Comparison of ENCODE assay signal across 14 cellular contexts in the genomic region with DNA sequence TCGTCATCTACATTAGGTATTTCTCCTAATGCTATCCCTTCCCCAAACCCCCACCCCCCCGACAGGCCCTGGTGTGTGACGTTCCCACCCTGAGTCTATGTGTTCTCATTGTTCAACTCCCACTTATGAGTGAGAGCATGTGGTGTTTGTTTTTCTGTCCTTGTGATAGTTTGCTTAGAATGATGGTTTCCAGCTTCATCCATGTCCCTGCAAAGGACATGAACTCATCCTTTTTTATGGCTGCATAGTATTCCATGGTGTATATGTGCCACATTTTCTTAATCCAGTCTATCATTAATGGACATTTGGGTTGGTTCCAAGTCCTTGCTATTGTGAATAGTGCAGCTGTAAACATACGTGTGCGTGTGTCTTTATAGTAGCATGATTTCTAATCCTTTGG. TPM values are rescaled to one million over a fixed set of nuclear protein-coding genes. Genes with fewer than 3 reads are reported as not detected.
"Had no signal": no experiment of that assay in that cellular context is flagged by ENCODE, and none has a peak within 500 bp of the region (broad histone marks: within the 10 kb centered on the region; RNA-seq: fewer than 3 reads in every experiment).

No MANE protein-coding gene starts in this region.

RNA-seq across cellular contexts. Expression of a gene that starts 43.3 kb away (rescaled TPM):
- total RNA-seq: activated B cell treated with CpG ODN at 0.5 μM for 24 hours; activated CD4-positive, alpha-beta memory T cell treated with anti-CD3 and anti-CD28 coated beads for 36 hours; activated CD4-positive, alpha-beta memory T cell treated with anti-CD3 and anti-CD28 coated beads, Interleukin-2, amount 10 ng/mL, durations not matched to agents 7 days and 5 days; activated CD4-positive, alpha-beta T cell treated with anti-CD3 and anti-CD28 coated beads for 36 hours; activated CD4-positive, alpha-beta T cell treated with anti-CD3 and anti-CD28 coated beads, Interleukin-2, amount 10 ng/mL, durations not matched to agents 24 days and 14 days; activated CD4-positive, alpha-beta T cell treated with anti-CD3 and anti-CD28 coated beads, Interleukin-2, amount 10 ng/mL, durations not matched to agents 7 days and 5 days; activated CD8-positive, alpha-beta memory T cell treated with anti-CD3 and anti-CD28 coated beads for 36 hours; activated CD8-positive, alpha-beta memory T cell treated with anti-CD3 and anti-CD28 coated beads, Interleukin-2, amount 10 ng/mL, durations not matched to agents 7 days and 5 days; activated CD8-positive, alpha-beta T cell treated with anti-CD3 and anti-CD28 coated beads for 36 hours; activated CD8-positive, alpha-beta T cell treated with anti-CD3 and anti-CD28 coated beads, Interleukin-2, amount 10 ng/mL, durations not matched to agents 7 days and 5 days; T-helper 1 cell treated with Interleukin-12 subunit alpha and Interleukin-12 subunit beta and Interleukin-4 antibody, amounts not matched to agents 30 ng/mL and 1 ng/mL, for 36 hours; T-helper 17 cell; T-helper 2 cell treated with Interferon-gamma antibody and Interleukin-4, amounts not matched to agents 100 ng/mL and 5 ng/mL, for 36 hours; WTC11 had no signal
